ENCODE assay signal across 8 cellular contexts in genomic region chr11:88359529-88359928, GRCh38. TPM values are rescaled to one million over a fixed set of nuclear protein-coding genes. Genes with fewer than 3 reads are reported as not detected.
DNase-seq lines count a peak whose midpoint lies in the region; ATAC-seq lines count a peak whose summit lies in the region.

No MANE protein-coding gene starts in this region.

- peaks cover 63% of the 10 kb centered on the region for H3K4me1 Mint-ChIP-seq in activated T-cell treated with anti-CD3 and anti-CD28 coated beads, Interleukin-2, amount 50 U/mL, for 24 hours (ENCODE audit: low read depth)

- no peaks in the 10 kb centered on the region for H3K9me3 ChIP-seq in aorta (ENCODE audit: control insufficient read depth, low read length)

- no peaks in the 10 kb centered on the region for H3K27me3 ChIP-seq in aorta (ENCODE audit: control insufficient read depth in 1 of 2, insufficient read depth in 2 of 2, low read length in 1 of 2)

- no peaks in the 10 kb centered on the region for H3K36me3 Mint-ChIP-seq in activated T-cell treated with anti-CD3 and anti-CD28 coated beads, Interleukin-2, amount 50 U/mL, for 24 hours (ENCODE audit: low read depth)

- peak overlapping the region; percentile 18 for H3K27ac Mint-ChIP-seq in activated T-cell treated with anti-CD3 and anti-CD28 coated beads, Interleukin-2, amount 50 U/mL, for 24 hours

- H3K4me1 ChIP-seq in aorta (ENCODE audit: control insufficient read depth in 1 of 2, insufficient read depth in 2 of 2, low read length in 2 of 2): no peaks in the 10 kb centered on the region

- WGBS in aorta, 2 donors: 80 to 92% methylated on average over 1 of the region's 1 CpG

- H3K27me3 Mint-ChIP-seq in activated T-cell treated with anti-CD3 and anti-CD28 coated beads, Interleukin-2, amount 50 U/mL, for 24 hours: no peaks in the 10 kb centered on the region

- ATAC-seq in HG02938 (IDR thresholded peaks at IDR 0.05; ENCODE audit: unreplicated experiment) (peak; percentile 75), aorta (ENCODE audit: low FRiP score) (no peak), left colon (no peak)

- intact Hi-C loops in aorta (cut with DNase I) (no loop called here), left colon (cut with DNase I, micrococcal nuclease) (no loop called here)

- no peaks in the 10 kb centered on the region for H3K36me3 ChIP-seq in aorta (ENCODE audit: control insufficient read depth in 1 of 2, insufficient read depth in 2 of 2, low read length in 1 of 2)

- H3K27ac ChIP-seq in aorta (ENCODE audit: low read depth in 1 of 2, low read length in 2 of 2): no peak overlapping the region

- no peak overlapping the region for H3K4me3 ChIP-seq in aorta (ENCODE audit: low read length in 2 of 2)

- DNase-seq in activated T-cell treated with anti-CD3 and anti-CD28 coated beads, Interleukin-2, amount 50 U/mL, for 24 hours: no peak
- DNase-seq in activated T-cell treated with anti-CD3 and anti-CD28 coated beads, Interleukin-2, amount 50 U/mL, for 1 hour: no peak
- DNase-seq in NOMO-1 treated with DMSO at 0.1 percent for 48 hours (lab: John Stamatoyannopoulos, UW; ENCODE audit: unreplicated experiment) (peak; percentile 62), superior temporal gyrus (ENCODE audit: extremely low spot score) (peak; percentile 35), hippocampal formation (lab: John Stamatoyannopoulos, UW) (no peak), aorta (no peak), left colon (no peak)

- H3K9me3 Mint-ChIP-seq in activated T-cell treated with anti-CD3 and anti-CD28 coated beads, Interleukin-2, amount 50 U/mL, for 24 hours: no peaks in the 10 kb centered on the region

- no peak overlapping the region for H3K4me3 Mint-ChIP-seq in activated T-cell treated with anti-CD3 and anti-CD28 coated beads, Interleukin-2, amount 50 U/mL, for 24 hours

RNA-seq across cellular contexts. Expression of gene CTSC, which starts 22.0 kb away (rescaled TPM):
- total RNA-seq in aorta (100 to 1,000 TPM; 106 to 176 TPM), left colon (100 to 1,000 TPM in 1 of 2 donors, 10 to 100 TPM in 1; 65.4 to 133 TPM)
- polyA plus RNA-seq in aorta: 10 to 100 TPM; 22.7 to 48.0 TPM

Comparison
In these comparisons a context has a peak if more than half of its experiments do, and no peak if none do; other contexts are left out.
1. DNase-seq: peak in NOMO-1 treated with DMSO at 0.1 percent for 48 hours (single experiment) and superior temporal gyrus (single experiment); none in activated T-cell treated with anti-CD3 and anti-CD28 coated beads, Interleukin-2, amount 50 U/mL, for 24 hours (single experiment), activated T-cell treated with anti-CD3 and anti-CD28 coated beads, Interleukin-2, amount 50 U/mL, for 1 hour (single experiment), hippocampal formation (0 of 2), aorta (0 of 2) and left colon (0 of 2).